Comparison of ENCODE assay signal across 10 cellular contexts in the genomic region with DNA sequence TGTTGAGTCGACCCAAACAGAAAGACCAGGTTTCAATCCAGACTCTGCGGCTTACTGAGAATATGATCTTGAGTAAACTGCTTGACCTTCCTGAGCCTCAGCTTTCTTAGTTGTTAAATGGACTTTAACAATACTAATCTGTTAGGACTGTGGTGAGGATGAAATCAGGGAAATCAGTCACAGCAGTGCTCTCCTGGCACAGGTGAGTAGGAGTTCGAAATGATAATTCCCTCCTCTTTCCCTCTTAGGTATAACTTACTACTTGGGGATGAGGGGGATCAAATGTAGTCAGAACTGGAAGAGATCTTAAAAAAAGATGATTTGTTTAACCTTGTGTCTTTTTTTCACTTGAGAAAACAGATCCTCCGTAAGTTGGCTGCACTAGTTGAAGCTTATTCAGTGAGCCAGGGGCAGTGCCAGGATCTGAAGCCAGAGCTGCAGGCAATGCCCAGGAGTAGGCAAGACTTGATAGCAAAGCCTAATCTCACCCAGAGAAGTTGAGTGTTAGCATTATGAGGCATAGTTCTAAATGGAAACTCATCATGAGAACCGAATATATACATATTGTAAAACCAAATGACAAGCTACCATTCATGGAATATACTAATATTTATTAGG. TPM values are rescaled to one million over a fixed set of nuclear protein-coding genes. Genes with fewer than 3 reads are reported as not detected.
DNase-seq lines count a peak whose midpoint lies in the region; ATAC-seq and TF ChIP-seq lines count a peak whose summit lies in the region.
"Had no signal": no experiment of that assay in that cellular context is flagged by ENCODE, and none has a peak within 500 bp of the region (broad histone marks: within the 10 kb centered on the region; RNA-seq: fewer than 3 reads in every experiment).

No MANE protein-coding gene starts in this region.

- peak; percentile 15 for DNase-seq in Right ventricle myocardium inferior (ENCODE audit: missing footprints)
- no peak for DNase-seq in Right ventricle myocardium superior
- peak in 3 of 5 donors; percentile 10 to 43 (median 34) for DNase-seq in heart left ventricle
- no peak for DNase-seq in ovary
- no peak for DNase-seq in NCI-H1105 (lab: John Stamatoyannopoulos, UW)
- no peak for DNase-seq in effector memory CD4-positive, alpha-beta T cell
- DNase-seq in NCI-H345 (lab: John Stamatoyannopoulos, UW), result no peak
- DNase-seq: NCI-H1694 treated with DMSO at 0.1 percent for 48 hours, T-helper 17 cell had no signal

- no peak for TF ChIP-seq POLR2A in heart left ventricle (IDR thresholded peaks at IDR 0.05)
- TF ChIP-seq POLR2A in ovary (IDR thresholded peaks at IDR 0.05), result no peak

- H3K27ac ChIP-seq in heart left ventricle (peak overlapping the region in 7 of 12 donors; percentile 82 to 97 (median 93)), ovary (no peak overlapping the region)
- H3K27ac ChIP-seq in effector memory CD4-positive, alpha-beta T cell (ENCODE audit: insufficient read depth, low read length, poor library complexity, severe bottlenecking), result no peak overlapping the region

- H3K4me3 Mint-ChIP-seq in activated T-helper 17 cell treated with anti-CD3 and anti-CD28 coated beads, Interleukin-2, amount 50 U/mL, for 72 hours, result no peak overlapping the region
- H3K4me3 Mint-ChIP-seq: T-helper 17 cell had no signal

- H3K36me3 ChIP-seq in heart left ventricle, result peaks cover 0 to 27% (median 7%) of the 10 kb centered on the region in 9 donors
- H3K36me3 ChIP-seq in ovary, result no peaks in the 10 kb centered on the region
- no peaks in the 10 kb centered on the region for H3K36me3 ChIP-seq in effector memory CD4-positive, alpha-beta T cell (ENCODE audit: control insufficient read depth, insufficient read depth, low read length)

- H3K27me3 ChIP-seq in heart left ventricle, result peaks cover 0 to 14% (median 0%) of the 10 kb centered on the region in 9 donors
- no peaks in the 10 kb centered on the region for H3K27me3 ChIP-seq in ovary
- H3K27me3 ChIP-seq in effector memory CD4-positive, alpha-beta T cell (replicated peaks; ENCODE audit: control insufficient read depth, insufficient read depth, low read length, poor library complexity, severe bottlenecking), result no peaks in the 10 kb centered on the region

- ATAC-seq in Right ventricle myocardium inferior, result no peak
- no peak for ATAC-seq in Right ventricle myocardium superior (ENCODE audit: poor library complexity)
- no peak for ATAC-seq in heart left ventricle
- no peak for ATAC-seq in activated T-helper 17 cell treated with anti-CD3 and anti-CD28 coated beads, Interleukin-2, amount 50 U/mL, for 72 hours (replicated peaks)
- ATAC-seq: T-helper 17 cell had no signal

- 69 to 77% (median 72%) methylated on average over 5 of the region's 5 CpGs for WGBS in heart left ventricle, 4 donors
- WGBS in ovary, 3 donors, result 64 to 69% (median 67%) methylated on average over 5 of the region's 5 CpGs

- peaks cover 23% of the 10 kb centered on the region for H3K27me3 Mint-ChIP-seq in activated T-helper 17 cell treated with anti-CD3 and anti-CD28 coated beads, Interleukin-2, amount 50 U/mL, for 72 hours

- no peak overlapping the region for H3K27ac Mint-ChIP-seq in activated T-helper 17 cell treated with anti-CD3 and anti-CD28 coated beads, Interleukin-2, amount 50 U/mL, for 72 hours
- H3K27ac Mint-ChIP-seq: T-helper 17 cell had no signal

- no peak for TF ChIP-seq CTCF in heart left ventricle (IDR thresholded peaks at IDR 0.05)
- TF ChIP-seq CTCF in ovary (IDR thresholded peaks at IDR 0.05), result no peak

- TF ChIP-seq EP300 in ovary (IDR thresholded peaks at IDR 0.05), result no peak

- H3K9me3 ChIP-seq in heart left ventricle (no peaks in the 10 kb centered on the region), ovary (no peaks in the 10 kb centered on the region)
- H3K9me3 ChIP-seq in effector memory CD4-positive, alpha-beta T cell (ENCODE audit: control insufficient read depth, low read length), result no peaks in the 10 kb centered on the region

- no peaks in the 10 kb centered on the region for H3K4me1 Mint-ChIP-seq in activated T-helper 17 cell treated with anti-CD3 and anti-CD28 coated beads, Interleukin-2, amount 50 U/mL, for 72 hours
- H3K4me1 Mint-ChIP-seq: T-helper 17 cell had no signal

- no peaks in the 10 kb centered on the region for H3K9me3 Mint-ChIP-seq in activated T-helper 17 cell treated with anti-CD3 and anti-CD28 coated beads, Interleukin-2, amount 50 U/mL, for 72 hours

- intact Hi-C loops in Right ventricle myocardium inferior (cut with DNase I), result no loop called here
- intact Hi-C loops in Right ventricle myocardium superior (cut with DNase I), result no loop called here
- intact Hi-C loops in heart left ventricle (cut with DNase I), result loop anchor here in 4 of 10 donors (10.0 kb wide), 2 partner anchors 120 to 150 kb away; no protein-coding TSS in a partner anchor
- intact Hi-C loops in ovary (cut with DNase I), result loop anchor here in 1 of 4 donors (10.0 kb wide), 1 partner anchor 1660 kb away; a partner anchor contains a TSS

- H3K36me3 Mint-ChIP-seq in activated T-helper 17 cell treated with anti-CD3 and anti-CD28 coated beads, Interleukin-2, amount 50 U/mL, for 72 hours (ENCODE audit: low read depth), result no peaks in the 10 kb centered on the region

- H3K4me1 ChIP-seq in heart left ventricle (peaks cover 0 to 35% (median 20%) of the 10 kb centered on the region in 12 donors), ovary (ENCODE audit: insufficient read depth) (peaks cover 7% of the 10 kb centered on the region)
- H3K4me1 ChIP-seq in effector memory CD4-positive, alpha-beta T cell (ENCODE audit: control insufficient read depth, insufficient read depth, low read length, poor library complexity, severe bottlenecking), result no peaks in the 10 kb centered on the region

- H3K4me3 ChIP-seq in heart left ventricle (peak overlapping the region in 10 of 12 donors; percentile 64 to 93 (median 80)), ovary (peak overlapping the region; percentile 72)
- no peak overlapping the region for H3K4me3 ChIP-seq in effector memory CD4-positive, alpha-beta T cell (ENCODE audit: insufficient read depth, low read depth, low read length, poor library complexity, severe bottlenecking)

RNA-seq across cellular contexts. Expression of a gene that starts 1.8 kb away (rescaled TPM):
- 3.1 TPM for total RNA-seq in Right ventricle myocardium inferior
- total RNA-seq in Right ventricle myocardium superior, result 3.9 TPM
- 1 to 10 TPM; 2.2 to 6.8 (median 4.3) TPM for total RNA-seq in heart left ventricle
- polyA plus RNA-seq in heart left ventricle, result 1 to 10 TPM; 1.1 to 2.2 TPM
- total RNA-seq in ovary, result 10 to 100 TPM; 16.6 to 20.4 (median 19.1) TPM
- polyA plus RNA-seq in ovary, result 10 to 100 TPM in 1 of 2 donors, 1 to 10 TPM in 1; 7.1 to 12.5 TPM
- under 1 TPM; 0.05 to 0.09 TPM for total RNA-seq in activated T-helper 17 cell treated with anti-CD3 and anti-CD28 coated beads, Interleukin-2, amount 50 U/mL, for 72 hours

Comparison
In these comparisons a context has a peak if more than half of its experiments do, and no peak if none do; other contexts are left out.
1. DNase-seq: peak in Right ventricle myocardium inferior (single experiment) and heart left ventricle (3 of 5); none in Right ventricle myocardium superior (single experiment), ovary (0 of 5), NCI-H1105 (single experiment), effector memory CD4-positive, alpha-beta T cell (0 of 3) and NCI-H345 (single experiment).
2. H3K27ac ChIP-seq: peak in heart left ventricle (7 of 12); none in ovary (0 of 2) and effector memory CD4-positive, alpha-beta T cell (single experiment).